Comparison of ENCODE assay signal across 17 cellular contexts in the genomic region with DNA sequence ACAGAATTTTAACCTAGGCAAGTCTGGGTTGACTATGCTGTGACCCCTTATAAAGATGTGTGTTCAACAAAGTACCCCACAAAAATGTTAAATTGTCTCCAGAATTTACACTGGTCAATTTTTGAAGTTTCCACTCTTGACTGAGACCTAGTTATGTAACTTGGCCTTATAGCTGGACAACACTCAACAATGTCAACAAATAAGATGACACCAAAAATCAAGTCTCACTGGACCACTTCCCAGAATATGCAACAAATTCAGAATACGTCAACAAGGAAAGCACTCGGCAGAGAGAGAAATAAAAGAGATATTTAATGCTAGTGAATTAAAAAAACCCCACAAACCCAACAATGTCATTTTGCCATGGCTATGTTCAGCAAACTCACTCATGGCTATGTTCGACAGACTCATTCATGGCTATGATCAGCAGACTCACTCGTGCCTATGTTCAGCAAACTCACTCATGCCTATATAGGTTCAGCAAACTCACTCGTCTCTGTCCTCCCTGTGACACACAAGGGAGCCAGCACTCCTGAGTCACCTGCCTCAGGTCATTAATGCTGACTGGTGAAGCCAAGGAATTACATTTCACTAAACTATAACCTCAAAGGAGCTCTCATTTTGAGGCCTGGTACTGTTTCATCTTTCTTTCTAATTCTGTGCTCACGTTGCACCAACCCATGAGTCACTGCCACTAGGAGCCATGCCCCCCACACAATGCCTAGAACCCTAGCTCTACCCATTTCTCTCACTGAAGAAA.
A peak's percentile ranks its signal among the peaks of the same experiment; 100 is the strongest.
DNase-seq lines count a peak whose midpoint lies in the region; ATAC-seq and TF ChIP-seq lines count a peak whose summit lies in the region.
"Had no signal": no experiment of that assay in that cellular context is flagged by ENCODE, and none has a peak within 500 bp of the region (broad histone marks: within the 10 kb centered on the region; RNA-seq: fewer than 3 reads in every experiment).

No MANE protein-coding gene starts in this region.

- H3K4me1 ChIP-seq in gastroesophageal sphincter, result no peaks in the 10 kb centered on the region
- H3K4me1 ChIP-seq: right atrium auricular region, SJSA1, testis had no signal

- 70 to 75% methylated on average over 5 to 6 of the region's 6 CpGs for WGBS in gastroesophageal sphincter (ENCODE audit: low coverage in 1 of 2), 2 donors

- no peak overlapping the region for H3K4me3 ChIP-seq in fibroblast of mammary gland (ENCODE audit: control insufficient read depth, low read depth, low read length)
- H3K4me3 ChIP-seq in gastroesophageal sphincter, result no peak overlapping the region
- H3K4me3 ChIP-seq: GM12878, right atrium auricular region, SJSA1, testis had no signal

- no peak for TF ChIP-seq CTCF in fibroblast of mammary gland (conservative IDR thresholded peaks at IDR 0.05; ENCODE audit: control insufficient read depth, insufficient read depth, low read depth, low read length)
- no peak for TF ChIP-seq CTCF in gastroesophageal sphincter (IDR thresholded peaks at IDR 0.05)

- no peak overlapping the region for H3K27ac ChIP-seq in gastroesophageal sphincter
- H3K27ac ChIP-seq: HL-60, right atrium auricular region, SJSA1, testis had no signal

- H3K36me3 Mint-ChIP-seq in activated naive CD4-positive, alpha-beta T cell treated with anti-CD3 and anti-CD28 coated beads, Interleukin-2, amount 50 U/mL, for 72 hours, result peaks cover 14 to 47% of the 10 kb centered on the region in 2 donors

- peaks cover 0 to 4% (median 0%) of the 10 kb centered on the region in 3 donors for H3K9me3 ChIP-seq in gastroesophageal sphincter
- H3K9me3 ChIP-seq: SJSA1, testis had no signal

- H3K9me3 Mint-ChIP-seq in activated naive CD4-positive, alpha-beta T cell treated with anti-CD3 and anti-CD28 coated beads, Interleukin-2, amount 50 U/mL, for 72 hours, result no peaks in the 10 kb centered on the region

- peak; percentile 81 to 95 for ATAC-seq in activated naive CD4-positive, alpha-beta T cell treated with anti-CD3 and anti-CD28 coated beads, Interleukin-2, amount 50 U/mL, for 72 hours
- no peak for ATAC-seq in gastroesophageal sphincter
- ATAC-seq: GM12878 had no signal

- H3K27ac Mint-ChIP-seq in activated naive CD4-positive, alpha-beta T cell treated with anti-CD3 and anti-CD28 coated beads, Interleukin-2, amount 50 U/mL, for 72 hours, result peak overlapping the region in 1 of 2 donors; percentile 79

- H3K27me3 ChIP-seq in gastroesophageal sphincter, result no peaks in the 10 kb centered on the region
- H3K27me3 ChIP-seq: right atrium auricular region, SJSA1, testis had no signal

- no peak for TF ChIP-seq POLR2A in gastroesophageal sphincter (IDR thresholded peaks at IDR 0.05)

- TF ChIP-seq EP300 in gastroesophageal sphincter (IDR thresholded peaks at IDR 0.05), result no peak

- H3K36me3 ChIP-seq in gastroesophageal sphincter, result peaks cover 0 to 53% of the 10 kb centered on the region in 2 donors

- DNase-seq in activated naive CD4-positive, alpha-beta T cell treated with anti-CD3 and anti-CD28 coated beads, Interleukin-2, amount 50 U/mL, for 72 hours (ENCODE audit: low spot score in 2 of 2), result no peak
- DNase-seq in activated naive CD4-positive, alpha-beta T cell treated with anti-CD3 and anti-CD28 coated beads, Interleukin-2, amount 50 U/mL, for 16 hours, result no peak
- peak; percentile 67 for DNase-seq in M059J (ENCODE audit: low read depth)
- DNase-seq in fibroblast of mammary gland (ENCODE audit: low read depth), result peak; percentile 12
- peak; percentile 42 for DNase-seq in stimulated activated CD8-positive, alpha-beta memory T cell treated with anti-CD3 and anti-CD28 coated beads, Interleukin-4, amount 100 ng/mL, for 48 hours
- DNase-seq in NCI-H526 treated with DMSO at 0.1 percent for 48 hours (lab: John Stamatoyannopoulos, UW), result no peak
- DNase-seq in effector CD8-positive, alpha-beta T cell (lab: John Stamatoyannopoulos, UW), result no peak
- DNase-seq: activated CD4-positive, alpha-beta T cell treated with anti-CD3 and anti-CD28 coated beads for 1 hour; amygdala; mesenchymal stem cell; NCI-H226; testis had no signal

Comparison
In these comparisons a context has a peak if more than half of its experiments do, and no peak if none do; other contexts are left out.
1. DNase-seq: peak in M059J (single experiment), fibroblast of mammary gland (single experiment) and stimulated activated CD8-positive, alpha-beta memory T cell treated with anti-CD3 and anti-CD28 coated beads, Interleukin-4, amount 100 ng/mL, for 48 hours (single experiment); none in activated naive CD4-positive, alpha-beta T cell treated with anti-CD3 and anti-CD28 coated beads, Interleukin-2, amount 50 U/mL, for 72 hours (0 of 2), activated naive CD4-positive, alpha-beta T cell treated with anti-CD3 and anti-CD28 coated beads, Interleukin-2, amount 50 U/mL, for 16 hours (single experiment), NCI-H526 treated with DMSO at 0.1 percent for 48 hours (single experiment) and effector CD8-positive, alpha-beta T cell (single experiment).